15 cellular contexts compared by ENCODE assay signal in the genomic region with DNA sequence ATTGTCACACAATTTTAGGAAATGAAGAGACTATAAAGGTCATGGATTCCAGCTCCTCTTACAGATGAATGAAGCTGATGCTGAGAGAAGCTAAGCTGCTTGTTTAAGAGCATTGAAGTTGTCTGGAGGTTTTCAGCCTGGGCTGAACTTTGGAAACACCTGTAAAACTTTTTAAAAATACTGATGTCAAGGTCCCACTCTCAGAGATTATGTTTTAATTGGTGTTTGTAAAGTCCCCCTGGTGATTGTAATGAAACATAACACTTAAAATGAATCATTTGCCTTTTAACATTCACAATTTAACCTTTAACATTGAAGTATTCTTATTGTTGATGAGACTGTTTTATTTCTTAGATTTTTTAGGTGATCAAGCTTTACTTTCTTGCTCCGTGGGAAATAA. TPM values are rescaled to one million over a fixed set of nuclear protein-coding genes. Genes with fewer than 3 reads are reported as not detected.
A peak's percentile ranks its signal among the peaks of the same experiment; 100 is the strongest.
DNase-seq lines count a peak whose midpoint lies in the region; ATAC-seq and TF ChIP-seq lines count a peak whose summit lies in the region.
"Had no signal": no experiment of that assay in that cellular context is flagged by ENCODE, and none has a peak within 500 bp of the region (broad histone marks: within the 10 kb centered on the region; RNA-seq: fewer than 3 reads in every experiment).

No MANE protein-coding gene starts in this region.

- H3K79me2 ChIP-seq in SK-N-SH (ENCODE audit: insufficient read depth) (peaks cover 100% of the 10 kb centered on the region), Loucy (ENCODE audit: insufficient read depth, low read length) (peaks cover 84% of the 10 kb centered on the region)

- H3K9ac ChIP-seq in SK-N-SH = no peak overlapping the region
- no peak overlapping the region for H3K9ac ChIP-seq in Loucy (ENCODE audit: low read depth, low read length, poor library complexity, severe bottlenecking)
- no peak overlapping the region for H3K9ac ChIP-seq in endodermal cell (ENCODE audit: extremely low read depth, low read length, poor library complexity, severe bottlenecking)

- WGBS in SK-N-SH (ENCODE audit: low lambda C conversion rate) = 57% methylated on average over 1 of the region's 1 CpG
- WGBS in endodermal cell (ENCODE audit: insufficient coverage in 1 of 2, insufficient read length in 1 of 2), 2 experiments = 100% methylated on average over 1 of the region's 1 CpG; no CpG with 5 or more reads in 1 of the 2 experiments

- H3K4me3 ChIP-seq in SK-N-SH (ENCODE audit: low read depth in 2 of 2, low read length in 1 of 2) = no peak overlapping the region
- H3K4me3 ChIP-seq in Loucy (ENCODE audit: low read length, poor library complexity, severe bottlenecking) = no peak overlapping the region
- no peak overlapping the region for H3K4me3 ChIP-seq in endodermal cell (ENCODE audit: low read length)
- H3K4me3 ChIP-seq: heart left ventricle, lower lobe of right lung, thoracic aorta had no signal

- H3K36me3 Mint-ChIP-seq in endodermal cell (ENCODE audit: low read depth) (peaks cover 24% of the 10 kb centered on the region), osteocyte (ENCODE audit: unreplicated experiment) (peaks cover 5% of the 10 kb centered on the region)

- TF ChIP-seq EP300 in SK-N-SH (IDR thresholded peaks at IDR 0.05; ENCODE audit: borderline replicate concordance in 1 of 2, low read depth in 1 of 2, low read length in 1 of 2) = no peak

- no peak for TF ChIP-seq RAD21 in SK-N-SH (IDR thresholded peaks at IDR 0.05; ENCODE audit: low read length)

- no peak for DNase-seq in SK-N-SH
- DNase-seq in endodermal cell = no peak
- DNase-seq in osteocyte (ENCODE audit: extremely low spot score, unreplicated experiment) = no peak
- no peak for DNase-seq in SIG-M5 treated with dmso at 0.1 percent for 504 hours (lab: John Stamatoyannopoulos, UW; ENCODE audit: unreplicated experiment)
- no peak for DNase-seq in middle frontal gyrus (ENCODE audit: extremely low spot score, low spot score)
- DNase-seq in DMS 273 treated with DMSO at 0.1 percent for 48 hours (lab: John Stamatoyannopoulos, UW) = no peak
- DNase-seq: activated naive CD4-positive, alpha-beta T cell treated with anti-CD3 and anti-CD28 coated beads for 36 hours; heart left ventricle; lower lobe of right lung; NCI-H1105 treated with DMSO at 0.1 percent for 48 hours; NCI-H69; T-cell had no signal

- peaks cover 30 to 43% of the 10 kb centered on the region in 2 experiments for H3K36me3 ChIP-seq in SK-N-SH (replicated peaks in 1 of 2; ENCODE audit: control insufficient read depth in 1 of 2, insufficient read depth in 2 of 2, low read length in 1 of 2)
- H3K36me3 ChIP-seq in Loucy (ENCODE audit: insufficient read depth, low read length) = peaks cover 43% of the 10 kb centered on the region
- H3K36me3 ChIP-seq in endodermal cell (ENCODE audit: control insufficient read depth, insufficient read depth, low read length) = peaks cover 65% of the 10 kb centered on the region
- H3K36me3 ChIP-seq: thoracic aorta had no signal

- H3K9me3 Mint-ChIP-seq in endodermal cell = no peaks in the 10 kb centered on the region
- no peaks in the 10 kb centered on the region for H3K9me3 Mint-ChIP-seq in osteocyte (ENCODE audit: unreplicated experiment)
- H3K9me3 Mint-ChIP-seq: activated naive CD4-positive, alpha-beta T cell treated with anti-CD3 and anti-CD28 coated beads for 36 hours; T-cell had no signal

- H3K27ac ChIP-seq in SK-N-SH (ENCODE audit: low read depth in 2 of 2, low read length in 1 of 2) (0 out of 4 replicates have a peak overlapping the region, but pooled peaks of 1 of the 2 experiments have one; percentile 15), endodermal cell (ENCODE audit: low read depth, low read length) (no peak overlapping the region)
- H3K27ac ChIP-seq: heart left ventricle, lower lobe of right lung, thoracic aorta had no signal

- H2AFZ ChIP-seq in SK-N-SH (ENCODE audit: low read depth) (no peak overlapping the region), Loucy (ENCODE audit: low read length) (no peak overlapping the region)

- H3K9me2 ChIP-seq in SK-N-SH = no peaks in the 10 kb centered on the region
- H3K9me2 ChIP-seq in Loucy (replicated peaks; ENCODE audit: low read depth, low read length) = no peaks in the 10 kb centered on the region

- H3K27ac Mint-ChIP-seq in endodermal cell (no peak overlapping the region), osteocyte (ENCODE audit: unreplicated experiment) (peak overlapping the region; percentile 14)
- H3K27ac Mint-ChIP-seq: activated naive CD4-positive, alpha-beta T cell treated with anti-CD3 and anti-CD28 coated beads for 36 hours; T-cell had no signal

- peaks cover 8% of the 10 kb centered on the region for H3K4me1 Mint-ChIP-seq in endodermal cell
- peaks cover 57% of the 10 kb centered on the region for H3K4me1 Mint-ChIP-seq in osteocyte (ENCODE audit: unreplicated experiment)

- POLR2A ChIA-PET in SK-N-SH (lab: Yijun Ruan, JAX) = no interaction called here

- H4K20me1 ChIP-seq in SK-N-SH (ENCODE audit: insufficient read depth) (peaks cover 84% of the 10 kb centered on the region), Loucy (ENCODE audit: insufficient read depth, low read length, poor library complexity, severe bottlenecking) (peaks cover 90% of the 10 kb centered on the region)

- H3K27me3 Mint-ChIP-seq in endodermal cell (ENCODE audit: insufficient read depth) = no peaks in the 10 kb centered on the region
- H3K27me3 Mint-ChIP-seq in osteocyte (ENCODE audit: unreplicated experiment) = no peaks in the 10 kb centered on the region
- H3K27me3 Mint-ChIP-seq: T-cell had no signal

- H3K4me3 Mint-ChIP-seq in endodermal cell (no peak overlapping the region), osteocyte (ENCODE audit: unreplicated experiment) (no peak overlapping the region)
- H3K4me3 Mint-ChIP-seq: activated naive CD4-positive, alpha-beta T cell treated with anti-CD3 and anti-CD28 coated beads for 36 hours; T-cell had no signal

- H3K4me1 ChIP-seq in SK-N-SH (ENCODE audit: control insufficient read depth in 1 of 2, insufficient read depth in 2 of 2, low read depth in 1 of 2, low read length in 1 of 2) = peaks cover 2 to 17% of the 10 kb centered on the region in 2 experiments; a peak in 2 of 4 replicates
- H3K4me1 ChIP-seq in Loucy (ENCODE audit: insufficient read depth, low read length, poor library complexity, severe bottlenecking) = peaks cover 5% of the 10 kb centered on the region
- H3K4me1 ChIP-seq in endodermal cell (ENCODE audit: control insufficient read depth, insufficient read depth, low read length) = peaks cover under 1% of the 10 kb centered on the region

- no peaks in the 10 kb centered on the region for H3K27me3 ChIP-seq in SK-N-SH (ENCODE audit: insufficient read depth)
- no peaks in the 10 kb centered on the region for H3K27me3 ChIP-seq in Loucy (ENCODE audit: insufficient read depth, low read length, poor library complexity, severe bottlenecking)
- H3K27me3 ChIP-seq in endodermal cell (ENCODE audit: control insufficient read depth, insufficient read depth, low read length, poor library complexity, severe bottlenecking) = no peaks in the 10 kb centered on the region
- H3K27me3 ChIP-seq: heart left ventricle had no signal

- H3F3A ChIP-seq in SK-N-SH (replicated peaks; ENCODE audit: insufficient read depth) (peaks cover 23% of the 10 kb centered on the region), Loucy (ENCODE audit: low read depth) (no peaks in the 10 kb centered on the region)

- CTCF ChIA-PET in SK-N-SH (lab: Yijun Ruan, JAX) = no interaction called here

- H3K9me3 ChIP-seq in SK-N-SH = no peaks in the 10 kb centered on the region
- no peaks in the 10 kb centered on the region for H3K9me3 ChIP-seq in Loucy (ENCODE audit: insufficient read depth, low read depth, low read length)
- H3K9me3 ChIP-seq in endodermal cell (ENCODE audit: control insufficient read depth, low read length) = no peaks in the 10 kb centered on the region
- H3K9me3 ChIP-seq: heart left ventricle, lower lobe of right lung, thoracic aorta had no signal

- peak; percentile 38; the same call in 1 of the 2 replicates for TF ChIP-seq CTCF in SK-N-SH (IDR thresholded peaks at IDR 0.05)
- peak; percentile 38 for TF ChIP-seq CTCF in Loucy (conservative IDR thresholded peaks at IDR 0.05; ENCODE audit: low read length)
- TF ChIP-seq CTCF in endodermal cell (conservative IDR thresholded peaks at IDR 0.05) = peak; percentile 36
- TF ChIP-seq CTCF in osteocyte (IDR thresholded peaks at IDR 0.05) = peak; percentile 24

- no peak; the same call in 1 of the 3 replicates for ATAC-seq in SK-N-SH treated with all-trans-retinoic acid at 6 μM for 48 hours
- ATAC-seq: heart left ventricle, lower lobe of right lung had no signal

- H3K4me2 ChIP-seq in SK-N-SH (no peak overlapping the region), Loucy (ENCODE audit: low read depth, low read length, poor library complexity, severe bottlenecking) (no peak overlapping the region)

TF ChIP-seq in SK-N-SH, 30 proteins besides CTCF, POLR2A, EP300 and RAD21 (continues in another document):
- TF ChIP-seq SMC3 (IDR thresholded peaks at IDR 0.05; ENCODE audit: low read depth, low read length) (no peak), NRF1 (IDR thresholded peaks at IDR 0.05; ENCODE audit: low read depth, low read length) (no peak), TCF12 (IDR thresholded peaks at IDR 0.05) (no peak)

TF ChIP-seq in SK-N-SH treated with all-trans-retinoic acid at 6 μM for 48 hours, 23 proteins besides CTCF, POLR2A, EP300 and RAD21 (continues in another document):
- no peak for TF ChIP-seq ZFP3 (CRISPR knock-in tag; IDR thresholded peaks at IDR 0.05)
- no peak for TF ChIP-seq TOX (CRISPR knock-in tag; IDR thresholded peaks at IDR 0.05; ENCODE audit: borderline replicate concordance)
- no peak for TF ChIP-seq ZFP30 (CRISPR knock-in tag; IDR thresholded peaks at IDR 0.05)
- TF ChIP-seq CSDC2 (CRISPR knock-in tag; IDR thresholded peaks at IDR 0.05) = no peak
- TF ChIP-seq ESRRG (CRISPR knock-in tag; IDR thresholded peaks at IDR 0.05) = no peak
- TF ChIP-seq, protein P1, sequence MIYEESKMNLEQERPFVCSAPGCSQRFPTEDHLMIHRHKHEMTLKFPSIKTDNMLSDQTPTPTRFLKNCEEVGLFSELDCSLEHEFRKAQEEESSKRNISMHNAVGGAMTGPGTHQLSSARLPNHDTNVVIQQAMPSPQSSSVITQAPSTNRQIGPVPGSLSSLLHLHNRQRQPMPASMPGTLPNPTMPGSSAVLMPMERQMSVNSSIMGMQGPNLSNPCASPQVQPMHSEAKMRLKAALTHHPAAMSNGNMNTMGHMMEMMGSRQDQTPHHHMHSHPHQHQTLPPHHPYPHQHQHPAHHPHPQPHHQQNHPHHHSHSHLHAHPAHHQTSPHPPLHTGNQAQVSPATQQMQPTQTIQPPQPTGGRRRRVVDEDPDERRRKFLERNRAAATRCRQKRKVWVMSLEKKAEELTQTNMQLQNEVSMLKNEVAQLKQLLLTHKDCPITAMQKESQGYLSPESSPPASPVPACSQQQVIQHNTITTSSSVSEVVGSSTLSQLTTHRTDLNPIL (CRISPR knock-in tag; IDR thresholded peaks at IDR 0.05; ENCODE audit: low read depth) = no peak

RNA-seq across cellular contexts. Expression of a gene that starts 16.4 kb away (rescaled TPM):
- 62.9 and 80.7 TPM in 2 replicates for polyA plus RNA-seq in SK-N-SH (2012; rRNA removed)
- 83.6 and 90.2 TPM in 2 replicates for polyA plus RNA-seq in SK-N-SH (2012; cell fraction: cytosol; rRNA removed)
- 22.5 and 50.3 TPM in 2 replicates for polyA plus RNA-seq in SK-N-SH (2012; cell fraction: nucleus; rRNA removed)
- 100 to 1,000 TPM; 154 to 167 TPM for total RNA-seq in endodermal cell
- 147 TPM for polyA plus RNA-seq in endodermal cell (2013, experiment 1 of 2)
- polyA plus RNA-seq in endodermal cell (2013, experiment 2 of 2) = 135 TPM
- 125 and 126 TPM in 2 replicates for total RNA-seq in osteocyte
